ENCODE assay signal across 12 cellular contexts in the genomic region with DNA sequence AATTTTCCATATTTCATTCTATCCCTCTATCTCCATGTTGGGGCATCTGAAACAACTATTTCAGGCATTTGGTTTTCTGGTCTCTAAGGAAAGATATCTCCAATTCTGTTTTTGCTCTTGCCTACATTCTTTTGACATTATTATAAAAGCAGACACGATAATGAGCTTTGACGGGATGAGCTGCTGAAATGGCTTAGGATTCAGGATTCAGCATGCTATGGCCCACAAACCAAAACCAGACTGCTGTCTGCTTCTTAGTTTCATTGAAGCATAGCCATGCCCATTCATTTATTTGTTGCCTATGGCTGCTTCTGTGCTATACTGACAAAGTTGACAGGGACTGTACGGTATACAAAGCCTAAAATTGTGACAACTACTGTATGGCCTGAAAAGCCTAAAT. TPM values are rescaled to one million over a fixed set of nuclear protein-coding genes. Genes with fewer than 3 reads are reported as not detected.
DNase-seq lines count a peak whose midpoint lies in the region; ATAC-seq and TF ChIP-seq lines count a peak whose summit lies in the region.
"Had no signal": no experiment of that assay in that cellular context is flagged by ENCODE, and none has a peak within 500 bp of the region (broad histone marks: within the 10 kb centered on the region; RNA-seq: fewer than 3 reads in every experiment).

No MANE protein-coding gene starts in this region.

- H3K27me3 ChIP-seq in SJCRH30 (no peaks in the 10 kb centered on the region), osteoblast (ENCODE audit: insufficient read depth, low read length) (no peaks in the 10 kb centered on the region), psoas muscle (ENCODE audit: insufficient read depth in 3 of 3, low read length in 2 of 3) (no peaks in the 10 kb centered on the region)
- H3K27me3 ChIP-seq: Peyer's patch had no signal

- no peaks in the 10 kb centered on the region for H3K79me2 ChIP-seq in osteoblast (ENCODE audit: insufficient read depth, low read length)

- no peak for TF ChIP-seq CTCF in osteoblast (IDR thresholded peaks at IDR 0.05; ENCODE audit: extremely low read depth, low read depth, low read length)
- no peak for TF ChIP-seq CTCF in psoas muscle (IDR thresholded peaks at IDR 0.05)

- intact Hi-C loops in psoas muscle (cut with DNase I) (no loop called here), Right ventricle myocardium inferior (cut with DNase I) (no loop called here)

- H3K4me1 ChIP-seq in SJCRH30, result peaks cover 42% of the 10 kb centered on the region
- H3K4me1 ChIP-seq in osteoblast (ENCODE audit: insufficient read depth, low read length), result peaks cover 78% of the 10 kb centered on the region
- no peaks in the 10 kb centered on the region for H3K4me1 ChIP-seq in psoas muscle
- H3K4me1 ChIP-seq: Peyer's patch had no signal

- WGBS in psoas muscle, 3 donors, result 81 to 89% (median 88%) methylated on average over 3 of the region's 3 CpGs

- H3K27ac ChIP-seq in SJCRH30 (peak overlapping the region; percentile 51), osteoblast (ENCODE audit: low read depth, low read length) (peak overlapping the region; percentile 70), psoas muscle (no peak overlapping the region)
- H3K27ac ChIP-seq: left ventricle myocardium inferior, Peyer's patch had no signal

- H3K36me3 ChIP-seq in SJCRH30, result no peaks in the 10 kb centered on the region
- H3K36me3 ChIP-seq in osteoblast (ENCODE audit: insufficient read depth, low read length), result no peaks in the 10 kb centered on the region
- no peaks in the 10 kb centered on the region for H3K36me3 ChIP-seq in psoas muscle (ENCODE audit: insufficient read depth in 1 of 2, low read depth in 1 of 2)
- H3K36me3 ChIP-seq: left ventricle myocardium inferior, Peyer's patch had no signal

- no peaks in the 10 kb centered on the region for H3K9me3 ChIP-seq in SJCRH30 (replicated peaks)
- no peaks in the 10 kb centered on the region for H3K9me3 ChIP-seq in osteoblast (ENCODE audit: low read depth, low read length)
- no peaks in the 10 kb centered on the region for H3K9me3 ChIP-seq in psoas muscle
- H3K9me3 ChIP-seq: left ventricle myocardium inferior, Peyer's patch had no signal

- H3K4me3 ChIP-seq in SJCRH30 (no peak overlapping the region), osteoblast (ENCODE audit: insufficient read depth, low read length) (peak overlapping the region; percentile 12), psoas muscle (no peak overlapping the region)
- H3K4me3 ChIP-seq: left ventricle myocardium inferior, Peyer's patch had no signal

- H2AFZ ChIP-seq in osteoblast (ENCODE audit: low read length), result no peak overlapping the region

- DNase-seq in GM03348 (ENCODE audit: low spot score), result peak; percentile 18
- DNase-seq in SJCRH30, result peak in 1 of 2 experiments; percentile 50
- peak; percentile 40 for DNase-seq in dedifferentiated amniotic fluid mesenchymal stem cell (ENCODE audit: extremely low spot score)
- DNase-seq in osteoblast (ENCODE audit: insufficient read length, low spot score, missing footprints), result no peak
- no peak for DNase-seq in psoas muscle
- DNase-seq in stimulated activated CD4-positive, alpha-beta T cell treated with anti-CD3 and anti-CD28 coated beads, Interleukin-2, amount 100 ng/mL, for 24 hours, result no peak
- no peak for DNase-seq in Right ventricle myocardium inferior (ENCODE audit: missing footprints)
- DNase-seq: GF-D8, left ventricle myocardium inferior, NCI-H1048, Peyer's patch had no signal

- H3K4me2 ChIP-seq in osteoblast (ENCODE audit: insufficient read depth, low read length), result peak overlapping the region; percentile 62

- ATAC-seq in psoas muscle, result no peak
- ATAC-seq in HG03439 (IDR thresholded peaks at IDR 0.05; ENCODE audit: unreplicated experiment), result no peak
- no peak for ATAC-seq in Right ventricle myocardium inferior

- no peaks in the 10 kb centered on the region for H4K20me1 ChIP-seq in osteoblast (ENCODE audit: insufficient read depth, low read length)

RNA-seq across cellular contexts. Expression of a gene that starts 42.6 kb away (rescaled TPM):
- 243 and 283 TPM in 2 replicates for total RNA-seq in SJCRH30 (2014; rRNA removed; shearing (Covaris generic))
- total RNA-seq in osteoblast (447 and 588 TPM in 2 replicates), psoas muscle (10 to 100 TPM; 19.4 to 30.6 (median 29.0) TPM), Right ventricle myocardium inferior (44.8 TPM)
- 10 to 100 TPM in 2 of 3 donors, 1 to 10 TPM in 1; 6.9 to 26.7 (median 20.6) TPM for polyA plus RNA-seq in psoas muscle

Comparison
In these comparisons a context has a peak if more than half of its experiments do, and no peak if none do; other contexts are left out.
1. DNase-seq: peak in GM03348 (single experiment) and dedifferentiated amniotic fluid mesenchymal stem cell (single experiment); none in osteoblast (single experiment), psoas muscle (0 of 2), stimulated activated CD4-positive, alpha-beta T cell treated with anti-CD3 and anti-CD28 coated beads, Interleukin-2, amount 100 ng/mL, for 24 hours (0 of 2) and Right ventricle myocardium inferior (single experiment).